In the genomic region with DNA sequence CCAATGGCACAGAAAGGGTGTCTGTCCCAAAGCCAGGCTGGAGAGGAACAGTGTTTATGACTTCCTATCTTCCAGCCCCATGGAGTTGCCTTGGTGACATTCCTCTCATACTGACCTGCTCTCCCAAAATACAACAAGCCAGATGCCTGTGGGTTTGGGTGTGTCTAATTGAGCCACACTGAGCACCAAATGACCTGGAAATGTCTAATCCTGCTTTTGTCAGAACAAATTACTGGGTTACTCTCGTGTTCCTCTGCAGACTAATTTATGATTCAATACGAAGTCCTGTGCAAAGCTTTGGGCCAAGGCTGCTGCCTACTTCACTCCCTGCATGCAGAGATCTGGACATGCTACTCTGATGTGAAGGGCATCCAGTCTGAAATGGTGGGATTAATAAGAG, we compare ENCODE assay signal across 11 cellular contexts.
A peak's percentile ranks its signal among the peaks of the same experiment; 100 is the strongest.
DNase-seq lines count a peak whose midpoint lies in the region; ATAC-seq and TF ChIP-seq lines count a peak whose summit lies in the region.
"Had no signal": no experiment of that assay in that cellular context is flagged by ENCODE, and none has a peak within 500 bp of the region (broad histone marks: within the 10 kb centered on the region; RNA-seq: fewer than 3 reads in every experiment).

No MANE protein-coding gene starts in this region.

- no peaks in the 10 kb centered on the region for H3K9me2 ChIP-seq in hepatocyte (replicated peaks; ENCODE audit: insufficient read depth)

- intact Hi-C loops in transverse colon (cut with DNase I; ENCODE audit: low total_unique reads) = no loop called here

- H3K27me3 Mint-ChIP-seq in activated naive CD4-positive, alpha-beta T cell treated with anti-CD3 and anti-CD28 coated beads, Interleukin-2, amount 10 ng/mL, durations not matched to agents 7 days and 5 days = peaks cover under 1% of the 10 kb centered on the region

- DNase-seq in HAP-1 (ENCODE audit: low spot score in 2 of 2) (peak; percentile 79 to 96), adipocyte (ENCODE audit: low read depth) (peak; percentile 93), hepatocyte (ENCODE audit: low spot score) (no peak), transverse colon (peak; percentile 8), coronary artery (ENCODE audit: low spot score) (no peak), NCI-H510A (lab: John Stamatoyannopoulos, UW) (no peak)
- no peak for DNase-seq in activated naive CD4-positive, alpha-beta T cell treated with anti-CD3 and anti-CD28 coated beads, Interleukin-2, amount 10 ng/mL, durations not matched to agents 7 days and 5 days
- DNase-seq: activated CD4-positive, alpha-beta T cell treated with anti-CD3 and anti-CD28 coated beads for 4 hours; stimulated activated CD4-positive, alpha-beta T cell treated with anti-CD3 and anti-CD28 coated beads, Interleukin-4, amount 100 ng/mL, for 1 hour had no signal

- H3K4me3 ChIP-seq in HAP-1 (no peak overlapping the region), adipocyte (ENCODE audit: low read length) (no peak overlapping the region), hepatocyte (no peak overlapping the region), transverse colon (no peak overlapping the region), coronary artery (no peak overlapping the region)
- H3K4me3 ChIP-seq: ascending aorta had no signal

- in situ Hi-C loops in HAP-1 (cut with MboI; ENCODE audit: low sequenced_read_pairs) = no loop called here
- in situ Hi-C loops in transverse colon (cut with MboI; ENCODE audit: low pct_ligation_motif_present in 1 of 4, low pct_unique_long_range_greater_than_20kb in 1 of 4, low sequenced_read_pairs in 3 of 4) = no loop called here

- H3K4me3 Mint-ChIP-seq in activated naive CD4-positive, alpha-beta T cell treated with anti-CD3 and anti-CD28 coated beads, Interleukin-2, amount 10 ng/mL, durations not matched to agents 7 days and 5 days = no peak overlapping the region

- CTCF ChIA-PET in activated naive CD4-positive, alpha-beta T cell treated with anti-CD3 and anti-CD28 coated beads, Interleukin-2, amount 10 ng/mL, durations not matched to agents 7 days and 5 days (lab: Charles Lee) = interaction anchor here (0.7 kb wide), 1 partner anchor 601 kb away, joined by 4 read pairs; no protein-coding TSS in a partner anchor

- WGBS in hepatocyte (ENCODE audit: low lambda C conversion rate, missing lambda C conversion rate) = 36% methylated on average over 2 of the region's 2 CpGs
- WGBS in transverse colon (ENCODE audit: low coverage in 1 of 2), 2 donors = 18% methylated on average over 2 of the region's 2 CpGs; no CpG with 5 or more reads in 1 of the 2 donors

- peaks cover 3% of the 10 kb centered on the region; the same call in 1 of the 2 replicates for H3K9me3 ChIP-seq in HAP-1
- no peaks in the 10 kb centered on the region for H3K9me3 ChIP-seq in adipocyte (ENCODE audit: control insufficient read depth, low read length)
- no peaks in the 10 kb centered on the region for H3K9me3 ChIP-seq in hepatocyte (ENCODE audit: low read depth)
- H3K9me3 ChIP-seq in transverse colon = peaks cover 0 to 5% of the 10 kb centered on the region in 2 donors
- H3K9me3 ChIP-seq: ascending aorta had no signal

- H3K4me2 ChIP-seq in hepatocyte = peak overlapping the region; percentile 3

- H3K9me3 Mint-ChIP-seq in activated naive CD4-positive, alpha-beta T cell treated with anti-CD3 and anti-CD28 coated beads, Interleukin-2, amount 10 ng/mL, durations not matched to agents 7 days and 5 days = peaks cover 4% of the 10 kb centered on the region

- H3K4me1 Mint-ChIP-seq in activated naive CD4-positive, alpha-beta T cell treated with anti-CD3 and anti-CD28 coated beads, Interleukin-2, amount 10 ng/mL, durations not matched to agents 7 days and 5 days = no peaks in the 10 kb centered on the region

- 0 out of 2 replicates have a peak, but pooled peaks cover 2% of the 10 kb centered on the region for H3K27me3 ChIP-seq in HAP-1 (ENCODE audit: low read depth)
- no peaks in the 10 kb centered on the region for H3K27me3 ChIP-seq in adipocyte (replicated peaks; ENCODE audit: control insufficient read depth, insufficient read depth, low read length)
- H3K27me3 ChIP-seq in hepatocyte = no peaks in the 10 kb centered on the region
- H3K27me3 ChIP-seq in transverse colon = no peaks in the 10 kb centered on the region
- H3K27me3 ChIP-seq: ascending aorta had no signal

- H3K36me3 ChIP-seq in HAP-1 (replicated peaks) (no peaks in the 10 kb centered on the region), adipocyte (ENCODE audit: control insufficient read depth, insufficient read depth, low read length, severe bottlenecking) (no peaks in the 10 kb centered on the region), hepatocyte (replicated peaks; ENCODE audit: insufficient read depth, low read depth) (no peaks in the 10 kb centered on the region), transverse colon (no peaks in the 10 kb centered on the region)
- H3K36me3 ChIP-seq: ascending aorta had no signal

- H3K79me2 ChIP-seq in hepatocyte = no peaks in the 10 kb centered on the region

- no peaks in the 10 kb centered on the region for H4K20me1 ChIP-seq in hepatocyte (ENCODE audit: insufficient read depth, poor library complexity, severe bottlenecking)

- TF ChIP-seq CTCF in hepatocyte (IDR thresholded peaks at IDR 0.05; ENCODE audit: poor library complexity) = no peak
- no peak for TF ChIP-seq CTCF in transverse colon (IDR thresholded peaks at IDR 0.05)
- no peak for TF ChIP-seq CTCF in coronary artery (IDR thresholded peaks at IDR 0.05)

- H2AFZ ChIP-seq in hepatocyte = no peak overlapping the region

- H3K4me1 ChIP-seq in HAP-1 (peaks cover 15% of the 10 kb centered on the region), adipocyte (ENCODE audit: control insufficient read depth, insufficient read depth, low read length) (peaks cover 24% of the 10 kb centered on the region), hepatocyte (ENCODE audit: insufficient read depth) (no peaks in the 10 kb centered on the region), transverse colon (peaks cover 0 to 3% (median 0%) of the 10 kb centered on the region in 4 donors)
- H3K4me1 ChIP-seq: ascending aorta had no signal

- no peak for TF ChIP-seq EP300 in transverse colon (IDR thresholded peaks at IDR 0.05; ENCODE audit: low read depth)

- no peaks in the 10 kb centered on the region for H3K36me3 Mint-ChIP-seq in activated naive CD4-positive, alpha-beta T cell treated with anti-CD3 and anti-CD28 coated beads, Interleukin-2, amount 10 ng/mL, durations not matched to agents 7 days and 5 days

- ATAC-seq in HG02642 (IDR thresholded peaks at IDR 0.05; ENCODE audit: poor library complexity, unreplicated experiment) = no peak

- TF ChIP-seq POLR2A in transverse colon (IDR thresholded peaks at IDR 0.05) = no peak

- H3K27ac ChIP-seq in hepatocyte (no peak overlapping the region), transverse colon (peak overlapping the region in 1 of 4 donors; percentile 24), coronary artery (peak overlapping the region in 1 of 2 donors; percentile 66)
- H3K27ac ChIP-seq: ascending aorta had no signal

- no peak overlapping the region for H3K27ac Mint-ChIP-seq in activated naive CD4-positive, alpha-beta T cell treated with anti-CD3 and anti-CD28 coated beads, Interleukin-2, amount 10 ng/mL, durations not matched to agents 7 days and 5 days

- peak overlapping the region; percentile 16 for H3K9ac ChIP-seq in adipocyte (ENCODE audit: low read length)

Comparison
In these comparisons a context has a peak if more than half of its experiments do, and no peak if none do; other contexts are left out.
1. DNase-seq: peak in HAP-1 (2 of 2), adipocyte (single experiment) and transverse colon (single experiment); none in hepatocyte (single experiment), coronary artery (single experiment), activated naive CD4-positive, alpha-beta T cell treated with anti-CD3 and anti-CD28 coated beads, Interleukin-2, amount 10 ng/mL, durations not matched to agents 7 days and 5 days (single experiment) and NCI-H510A (single experiment).